Comparison of ENCODE assay signal across 9 cellular contexts in genomic region chr16:57299009-57299718, GRCh38. TPM values are rescaled to one million over a fixed set of nuclear protein-coding genes. Genes with fewer than 3 reads are reported as not detected.
A peak's percentile ranks its signal among the peaks of the same experiment; 100 is the strongest.
DNase-seq lines count a peak whose midpoint lies in the region; ATAC-seq, FAIRE-seq and TF ChIP-seq lines count a peak whose summit lies in the region.
"Had no signal": no experiment of that assay in that cellular context is flagged by ENCODE, and none has a peak within 500 bp of the region (broad histone marks: within the 10 kb centered on the region; RNA-seq: fewer than 3 reads in every experiment).

No MANE protein-coding gene starts in this region.

- peak overlapping the region in 1 of 2 donors; percentile 10 for H3K27ac Mint-ChIP-seq in stimulated activated naive CD8-positive, alpha-beta T cell treated with anti-CD3 and anti-CD28 coated beads, Interleukin-15, amount 100 ng/mL, for 72 hours

- ATAC-seq in HG02610 (IDR thresholded peaks at IDR 0.05; ENCODE audit: unreplicated experiment) = peak; percentile 9
- peak; percentile 7 for ATAC-seq in stimulated activated naive CD8-positive, alpha-beta T cell treated with anti-CD3 and anti-CD28 coated beads, Interleukin-15, amount 100 ng/mL, for 72 hours

- no peaks in the 10 kb centered on the region for H3K9me3 ChIP-seq in kidney (ENCODE audit: control insufficient read depth in 1 of 2, low read length in 2 of 2)

- no peaks in the 10 kb centered on the region for H3K27me3 Mint-ChIP-seq in stimulated activated naive CD8-positive, alpha-beta T cell treated with anti-CD3 and anti-CD28 coated beads, Interleukin-15, amount 100 ng/mL, for 72 hours
- H3K27me3 Mint-ChIP-seq: naive thymus-derived CD8-positive, alpha-beta T cell had no signal

- peak overlapping the region; percentile 66 to 72 for H3K4me3 ChIP-seq in kidney (ENCODE audit: low read length in 2 of 2)

- FAIRE-seq in kidney (lab: Jason Lieb, UNC) = no peak

- DNase-seq in stimulated activated CD4-positive, alpha-beta T cell treated with anti-CD3 and anti-CD28 coated beads, Interleukin-15, amount 100 ng/mL, for 24 hours = peak; percentile 62
- DNase-seq in stimulated activated CD4-positive, alpha-beta T cell treated with anti-CD3 and anti-CD28 coated beads, Interleukin-1b, Interleukin-23, amount 100 ng/mL, for 48 hours = no peak
- peak; percentile 60 for DNase-seq in NCI-H146 treated with DMSO at 0.1 percent for 48 hours (lab: John Stamatoyannopoulos, UW; ENCODE audit: unreplicated experiment)
- DNase-seq in kidney = peak; percentile 80
- DNase-seq in stimulated activated naive CD8-positive, alpha-beta T cell treated with anti-CD3 and anti-CD28 coated beads, Interleukin-15, amount 100 ng/mL, for 72 hours = no peak
- no peak for DNase-seq in retina

- peak overlapping the region; percentile 86 for H3K27ac ChIP-seq in angular gyrus (ENCODE audit: low read depth, low read length)
- H3K27ac ChIP-seq in kidney (ENCODE audit: low read depth in 2 of 2, low read length in 2 of 2) = peak overlapping the region; percentile 81 to 96

- peaks cover 27% of the 10 kb centered on the region for H3K4me1 Mint-ChIP-seq in stimulated activated naive CD8-positive, alpha-beta T cell treated with anti-CD3 and anti-CD28 coated beads, Interleukin-15, amount 100 ng/mL, for 72 hours

- no peaks in the 10 kb centered on the region for H3K9me3 Mint-ChIP-seq in stimulated activated naive CD8-positive, alpha-beta T cell treated with anti-CD3 and anti-CD28 coated beads, Interleukin-15, amount 100 ng/mL, for 72 hours
- H3K9me3 Mint-ChIP-seq: naive thymus-derived CD8-positive, alpha-beta T cell had no signal

- no peak for TF ChIP-seq CTCF in kidney (IDR thresholded peaks at IDR 0.05; ENCODE audit: borderline replicate concordance, extremely low read depth, insufficient read depth)

- H3K4me1 ChIP-seq in kidney (ENCODE audit: control insufficient read depth in 1 of 2, insufficient read depth in 1 of 2, low read depth in 1 of 2, low read length in 2 of 2) = peaks cover 8 to 11% of the 10 kb centered on the region in 2 donors

- H3K4me3 Mint-ChIP-seq in stimulated activated naive CD8-positive, alpha-beta T cell treated with anti-CD3 and anti-CD28 coated beads, Interleukin-15, amount 100 ng/mL, for 72 hours = no peak overlapping the region

- intact Hi-C loops in kidney (cut with DNase I) = no loop called here

- no peaks in the 10 kb centered on the region for H3K36me3 ChIP-seq in kidney (ENCODE audit: control insufficient read depth in 1 of 2, insufficient read depth in 2 of 2, low read length in 2 of 2)

- H3K9ac ChIP-seq in kidney (ENCODE audit: low read length in 2 of 2) = peak overlapping the region; percentile 66 to 83

RNA-seq across cellular contexts. Expression of gene PLLP, which starts 14.7 kb away (rescaled TPM):
- total RNA-seq in kidney = 64.4 TPM
- 83.8 TPM for polyA plus RNA-seq in kidney (ENCODE audit: insufficient read depth, low read depth, low replicate concordance)

RNA-seq across cellular contexts. Expression of gene ARL2BP, which starts 54.1 kb away (rescaled TPM):
- total RNA-seq in kidney = 61.5 TPM
- polyA plus RNA-seq in kidney (ENCODE audit: insufficient read depth, low read depth, low replicate concordance) = 53.9 TPM

RNA-seq across cellular contexts. Expression of gene CCL22, which starts 59.4 kb away (rescaled TPM):
- total RNA-seq in kidney = 1.3 TPM
- not detected for polyA plus RNA-seq in kidney (ENCODE audit: insufficient read depth, low read depth, low replicate concordance)
- polyA plus RNA-seq: naive thymus-derived CD8-positive, alpha-beta T cell had no signal

Comparison
In these comparisons a context has a peak if more than half of its experiments do, and no peak if none do; other contexts are left out.
1. DNase-seq: peak in stimulated activated CD4-positive, alpha-beta T cell treated with anti-CD3 and anti-CD28 coated beads, Interleukin-15, amount 100 ng/mL, for 24 hours (single experiment), NCI-H146 treated with DMSO at 0.1 percent for 48 hours (single experiment) and kidney (single experiment); none in stimulated activated CD4-positive, alpha-beta T cell treated with anti-CD3 and anti-CD28 coated beads, Interleukin-1b, Interleukin-23, amount 100 ng/mL, for 48 hours (single experiment), stimulated activated naive CD8-positive, alpha-beta T cell treated with anti-CD3 and anti-CD28 coated beads, Interleukin-15, amount 100 ng/mL, for 72 hours (0 of 2) and retina (single experiment).